Comparison of ENCODE assay signal across 21 cellular contexts in genomic region chr7:68752485-68752884, GRCh38.
DNase-seq lines count a peak whose midpoint lies in the region; ATAC-seq and TF ChIP-seq lines count a peak whose summit lies in the region.
"Had no signal": no experiment of that assay in that cellular context is flagged by ENCODE, and none has a peak within 500 bp of the region (broad histone marks: within the 10 kb centered on the region; RNA-seq: fewer than 3 reads in every experiment).

No MANE protein-coding gene starts in this region.

- no peak overlapping the region for H2AFZ ChIP-seq in mesenchymal stem cell (ENCODE audit: low read depth, low read length)

- H3K23ac ChIP-seq in mesenchymal stem cell (ENCODE audit: low read length in 2 of 2) = no peak overlapping the region

- DNase-seq in GM03348 (ENCODE audit: low spot score) = peak; percentile 32
- DNase-seq in fibroblast of peridontal ligament (ENCODE audit: extremely low read depth) = peak; percentile 13
- DNase-seq in mesenchymal stem cell = no peak
- peak; percentile 15 to 16 for DNase-seq in tibial nerve (ENCODE audit: low spot score in 2 of 2)
- DNase-seq in COLO668 (lab: John Stamatoyannopoulos, UW; ENCODE audit: unreplicated experiment) = no peak
- DNase-seq in spleen = no peak
- DNase-seq: DMS153, DND-41, GOT3, HCEC 1CT, IMR-90, KG1, MG63, NCI-H1105 treated with DMSO at 0.1 percent for 48 hours, NCI-H2029, NCI-H446, NCI-H524 treated with DMSO at 0.1 percent for 48 hours, NCI-H774, PC-3 had no signal

- H3K9me3 ChIP-seq in mesenchymal stem cell (ENCODE audit: control insufficient read depth, low read length) = no peaks in the 10 kb centered on the region
- H3K9me3 ChIP-seq in tibial nerve = no peaks in the 10 kb centered on the region
- peaks cover 0 to 10% (median 0%) of the 10 kb centered on the region in 8 donors for H3K9me3 ChIP-seq in spleen
- H3K9me3 ChIP-seq: MG63, SJSA1 had no signal

- H3K4me1 ChIP-seq in mesenchymal stem cell (ENCODE audit: control insufficient read depth, insufficient read depth, low read depth, low read length) (no peaks in the 10 kb centered on the region), tibial nerve (peaks cover 0 to 7% (median 0%) of the 10 kb centered on the region in 4 donors), spleen (no peaks in the 10 kb centered on the region)
- H3K4me1 ChIP-seq: SJSA1 had no signal

- H2BK12ac ChIP-seq in mesenchymal stem cell (ENCODE audit: low read length in 2 of 2) = no peak overlapping the region

- intact Hi-C loops in spleen (cut with DNase I; ENCODE audit: low total_unique reads) = no loop called here

- H3K4me3 ChIP-seq in mesenchymal stem cell (ENCODE audit: insufficient read depth in 1 of 2, low read depth in 1 of 2, low read length in 2 of 2) (no peak overlapping the region), tibial nerve (no peak overlapping the region), spleen (no peak overlapping the region)
- H3K4me3 ChIP-seq: MG63, SJSA1 had no signal

- no peaks in the 10 kb centered on the region for H3K79me1 ChIP-seq in mesenchymal stem cell (replicated peaks; ENCODE audit: low read length, poor library complexity, severe bottlenecking)

- TF ChIP-seq POLR2A in tibial nerve (IDR thresholded peaks at IDR 0.05) (no peak), spleen (IDR thresholded peaks at IDR 0.05) (no peak)

- no peak overlapping the region for H3K27ac ChIP-seq in mesenchymal stem cell (ENCODE audit: low read length, poor library complexity, severe bottlenecking)
- H3K27ac ChIP-seq in tibial nerve = no peak overlapping the region
- H3K27ac ChIP-seq in spleen = no peak overlapping the region
- H3K27ac ChIP-seq: SJSA1 had no signal

- H3K27me3 ChIP-seq in mesenchymal stem cell (ENCODE audit: control insufficient read depth in 1 of 2, insufficient read depth in 1 of 2, low read length in 2 of 2) = no peaks in the 10 kb centered on the region
- no peaks in the 10 kb centered on the region for H3K27me3 ChIP-seq in tibial nerve
- peaks cover 0 to 12% (median 0%) of the 10 kb centered on the region in 7 donors for H3K27me3 ChIP-seq in spleen (replicated peaks in 1 of 7)
- H3K27me3 ChIP-seq: MG63, SJSA1 had no signal

- no peak overlapping the region for H2BK15ac ChIP-seq in mesenchymal stem cell (ENCODE audit: low read depth, poor library complexity, severe bottlenecking)

- H3K18ac ChIP-seq in mesenchymal stem cell (ENCODE audit: low read depth in 1 of 2, low read length in 2 of 2) = no peak overlapping the region

- no peak for ATAC-seq in GM21576 (IDR thresholded peaks at IDR 0.05; ENCODE audit: unreplicated experiment)
- ATAC-seq: PC-3 had no signal

- no peak overlapping the region for H2AK5ac ChIP-seq in mesenchymal stem cell (ENCODE audit: low read length, severe bottlenecking)

- no peak overlapping the region for H3K14ac ChIP-seq in mesenchymal stem cell (ENCODE audit: low read length in 2 of 2)

- H4K8ac ChIP-seq in mesenchymal stem cell (ENCODE audit: low read length) = no peak overlapping the region

- H3K9ac ChIP-seq in mesenchymal stem cell (ENCODE audit: low read length) = peak overlapping the region; percentile 31

- no peak overlapping the region for H3K4me2 ChIP-seq in mesenchymal stem cell (ENCODE audit: low read length, poor library complexity, severe bottlenecking)

- TF ChIP-seq EP300 in tibial nerve (IDR thresholded peaks at IDR 0.05) = no peak

- no peak overlapping the region for H2BK120ac ChIP-seq in mesenchymal stem cell (ENCODE audit: low read depth, low read length)

- no peak overlapping the region for H3K4ac ChIP-seq in mesenchymal stem cell (ENCODE audit: low read depth in 1 of 2, low read length in 2 of 2)

- 39% methylated on average over 3 of the region's 3 CpGs for WGBS in mesenchymal stem cell
- 52 to 59% methylated on average over 3 of the region's 3 CpGs for whole genome bisulfite sequencing in tibial nerve, 2 donors
- WGBS in spleen, 5 donors = 67 to 72% (median 67%) methylated on average over 3 of the region's 3 CpGs

- H2BK5ac ChIP-seq in mesenchymal stem cell (ENCODE audit: low read depth, low read length, poor library complexity, severe bottlenecking) = no peak overlapping the region

- TF ChIP-seq CTCF in tibial nerve (IDR thresholded peaks at IDR 0.05) (no peak), spleen (IDR thresholded peaks at IDR 0.05 in 8 of 11, conservative IDR thresholded peaks at IDR 0.05 in 3 of 11) (no peak)

- no peak overlapping the region for H4K91ac ChIP-seq in mesenchymal stem cell (ENCODE audit: low read length)

- H3K36me3 ChIP-seq in mesenchymal stem cell (ENCODE audit: control insufficient read depth in 1 of 2, insufficient read depth in 2 of 2, low read depth in 1 of 2, low read length in 2 of 2) (no peaks in the 10 kb centered on the region), tibial nerve (no peaks in the 10 kb centered on the region), spleen (no peaks in the 10 kb centered on the region)
- H3K36me3 ChIP-seq: MG63, SJSA1 had no signal

Comparison
In these comparisons a context has a peak if more than half of its experiments do, and no peak if none do; other contexts are left out.
1. DNase-seq: peak in GM03348 (single experiment), fibroblast of peridontal ligament (single experiment) and tibial nerve (2 of 2); none in mesenchymal stem cell (single experiment), COLO668 (single experiment) and spleen (single experiment).